In the genomic region with DNA sequence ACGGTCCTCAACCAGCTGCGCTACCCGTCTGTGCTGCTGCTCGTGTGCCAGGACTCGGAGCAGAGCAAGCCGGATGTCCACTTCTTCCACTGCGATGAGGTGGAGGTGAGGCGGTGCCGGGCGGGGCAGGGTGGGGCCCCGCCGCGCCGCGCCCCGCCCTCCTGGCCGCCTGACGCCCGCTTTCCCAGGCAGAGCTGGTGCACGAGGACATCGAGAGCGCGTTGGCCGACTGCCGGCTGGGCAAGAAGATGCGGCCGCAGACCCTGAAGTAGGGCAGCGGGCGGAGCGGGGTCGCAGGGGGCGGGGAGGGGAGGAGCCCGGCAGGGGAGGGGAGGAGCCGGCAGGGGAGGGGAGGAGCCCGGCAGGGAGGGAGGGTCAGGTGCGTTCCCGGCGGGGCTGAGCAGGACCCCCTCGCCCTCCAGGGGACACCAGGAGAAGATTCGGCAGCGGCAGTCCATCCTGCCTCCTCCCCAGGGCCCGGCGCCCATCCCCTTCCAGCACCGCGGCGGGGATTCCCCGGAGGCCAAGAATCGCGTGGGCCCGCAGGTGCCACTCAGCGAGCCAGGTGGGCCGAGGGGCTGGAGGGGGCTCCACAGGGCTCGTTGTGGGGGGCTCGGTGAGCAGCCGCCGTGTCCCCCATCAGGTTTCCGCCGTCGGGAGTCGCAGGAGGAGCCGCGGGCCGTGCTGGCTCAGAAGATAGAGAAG, we compare ENCODE assay signal across 9 cellular contexts. TPM values are rescaled to one million over a fixed set of nuclear protein-coding genes. Genes with fewer than 3 reads are reported as not detected.
DNase-seq lines count a peak whose midpoint lies in the region; ATAC-seq and TF ChIP-seq lines count a peak whose summit lies in the region.
"Had no signal": no experiment of that assay in that cellular context is flagged by ENCODE, and none has a peak within 500 bp of the region (broad histone marks: within the 10 kb centered on the region; RNA-seq: fewer than 3 reads in every experiment).

No MANE protein-coding gene starts in this region.

- no peaks in the 10 kb centered on the region for H3K4me1 ChIP-seq in RWPE2 (ENCODE audit: insufficient read depth, poor library complexity, severe bottlenecking)
- peaks cover 20 to 47% (median 36%) of the 10 kb centered on the region in 6 donors for H3K4me1 ChIP-seq in spleen

- peaks cover 11% of the 10 kb centered on the region for H3K27me3 Mint-ChIP-seq in progenitor cell of endocrine pancreas

- no peak for TF ChIP-seq CTCF in RWPE2 (IDR thresholded peaks at IDR 0.05; ENCODE audit: poor library complexity, severe bottlenecking)
- no peak for TF ChIP-seq CTCF in spleen (IDR thresholded peaks at IDR 0.05 in 8 of 11, conservative IDR thresholded peaks at IDR 0.05 in 3 of 11)
- TF ChIP-seq CTCF in progenitor cell of endocrine pancreas (IDR thresholded peaks at IDR 0.05; ENCODE audit: unreplicated experiment) = no peak

- H3K36me3 ChIP-seq in RWPE2 (ENCODE audit: low read depth) (peaks cover 74% of the 10 kb centered on the region), spleen (no peaks in the 10 kb centered on the region)

- no peak for TF ChIP-seq POLR2A in spleen (IDR thresholded peaks at IDR 0.05)

- no peak overlapping the region for H3K4me3 Mint-ChIP-seq in progenitor cell of endocrine pancreas (ENCODE audit: low read depth)

- H3K27ac ChIP-seq in RWPE2 (ENCODE audit: poor library complexity, severe bottlenecking) = no peak overlapping the region
- peak overlapping the region in 1 of 8 donors; percentile 66 for H3K27ac ChIP-seq in spleen
- H3K27ac ChIP-seq: epithelial cell of prostate had no signal

- H3K4me1 Mint-ChIP-seq in progenitor cell of endocrine pancreas (ENCODE audit: low read depth) = peaks cover 1% of the 10 kb centered on the region

- no peaks in the 10 kb centered on the region for H3K9me3 ChIP-seq in RWPE2 (ENCODE audit: severe bottlenecking)
- H3K9me3 ChIP-seq in spleen = peaks cover 0 to under 1% (median 0%) of the 10 kb centered on the region in 8 donors

- ATAC-seq in RWPE2 (ENCODE audit: low read depth) (no peak), HG03139 (IDR thresholded peaks at IDR 0.05; ENCODE audit: unreplicated experiment) (no peak)

- peaks cover 6% of the 10 kb centered on the region for H3K36me3 Mint-ChIP-seq in progenitor cell of endocrine pancreas (ENCODE audit: insufficient read depth)

- 3 to 20% (median 4%) methylated on average over 8 to 63 of the region's 63 CpGs for WGBS in spleen, 5 donors

- H3K27me3 ChIP-seq in RWPE2 (ENCODE audit: insufficient read depth, poor library complexity, severe bottlenecking) (no peaks in the 10 kb centered on the region), spleen (replicated peaks in 1 of 7) (peaks cover 0 to 59% (median 40%) of the 10 kb centered on the region in 7 donors)

- H3K9me3 Mint-ChIP-seq in progenitor cell of endocrine pancreas (ENCODE audit: low read depth) = no peaks in the 10 kb centered on the region

- no peak overlapping the region for H3K4me3 ChIP-seq in RWPE2 (ENCODE audit: severe bottlenecking)
- H3K4me3 ChIP-seq in spleen = peak overlapping the region in 7 of 8 donors; percentile 16 to 63 (median 31)

- DNase-seq in NCI-H1092 treated with DMSO at 0.1 percent for 48 hours (lab: John Stamatoyannopoulos, UW) (peak; percentile 41), NCI-H1092 (lab: John Stamatoyannopoulos, UW) (no peak), RWPE2 (ENCODE audit: low spot score) (peak; percentile 73), dermis microvascular lymphatic vessel endothelial cell (ENCODE audit: low read depth in 2 of 2) (peak; percentile 41 to 51), spleen (peak; percentile 81), progenitor cell of endocrine pancreas (ENCODE audit: low spot score, unreplicated experiment) (no peak), UCSD-AML1 (lab: John Stamatoyannopoulos, UW; ENCODE audit: unreplicated experiment) (no peak)

- no peak overlapping the region for H3K27ac Mint-ChIP-seq in progenitor cell of endocrine pancreas

- intact Hi-C loops in spleen (cut with DNase I; ENCODE audit: low total_unique reads) = loop anchor here (5.0 to 10.0 kb wide), 2 partner anchors 58 to 166 kb away; no protein-coding TSS in a partner anchor

RNA-seq across cellular contexts. Expression of gene EPS8L2, which starts 14.8 kb away (rescaled TPM):
- total RNA-seq in dermis microvascular lymphatic vessel endothelial cell (2.7 and 3.0 TPM in 2 replicates), spleen (10 to 100 TPM in 1 of 7 donors, 1 to 10 TPM in 6; 4.2 to 14.7 (median 7.0) TPM), progenitor cell of endocrine pancreas (100.0 and 111 TPM in 2 replicates)
- 10 to 100 TPM in 1 of 3 donors, 1 to 10 TPM in 2; 7.3 to 11.6 (median 8.5) TPM for polyA plus RNA-seq in spleen

RNA-seq across cellular contexts. Expression of gene TMEM80, which starts 25.2 kb away (rescaled TPM):
- total RNA-seq in dermis microvascular lymphatic vessel endothelial cell (7.6 and 15.3 TPM in 2 replicates), spleen (10 to 100 TPM; 20.1 to 37.6 (median 32.4) TPM), progenitor cell of endocrine pancreas (29.4 and 32.6 TPM in 2 replicates)
- polyA plus RNA-seq in spleen = 10 to 100 TPM; 18.7 to 30.8 (median 24.7) TPM

RNA-seq across cellular contexts. Expression of gene DEAF1, which starts 25.8 kb away (rescaled TPM):
- total RNA-seq in dermis microvascular lymphatic vessel endothelial cell (30.9 and 37.6 TPM in 2 replicates), spleen (10 to 100 TPM; 28.3 to 44.9 (median 31.7) TPM), progenitor cell of endocrine pancreas (49.2 and 57.0 TPM in 2 replicates)
- polyA plus RNA-seq in spleen = 10 to 100 TPM; 21.8 to 31.4 (median 25.1) TPM

RNA-seq across cellular contexts. Expression of gene TALDO1, which starts 26.5 kb away (rescaled TPM):
- total RNA-seq in dermis microvascular lymphatic vessel endothelial cell (112 and 113 TPM in 2 replicates), spleen (100 to 1,000 TPM; 160 to 292 (median 229) TPM), progenitor cell of endocrine pancreas (112 and 120 TPM in 2 replicates)
- 100 to 1,000 TPM; 108 to 177 (median 125) TPM for polyA plus RNA-seq in spleen

RNA-seq across cellular contexts. Expression of gene GATD1, which starts 56.5 kb away (rescaled TPM):
- total RNA-seq in dermis microvascular lymphatic vessel endothelial cell (19.3 and 32.4 TPM in 2 replicates), spleen (10 to 100 TPM; 26.0 to 56.4 (median 50.9) TPM), progenitor cell of endocrine pancreas (74.1 and 75.4 TPM in 2 replicates)
- 10 to 100 TPM; 13.9 to 44.5 (median 17.4) TPM for polyA plus RNA-seq in spleen

Comparison
In these comparisons a context has a peak if more than half of its experiments do, and no peak if none do; other contexts are left out.
1. DNase-seq: peak in NCI-H1092 treated with DMSO at 0.1 percent for 48 hours (single experiment), RWPE2 (single experiment), dermis microvascular lymphatic vessel endothelial cell (2 of 2) and spleen (single experiment); none in NCI-H1092 (single experiment), progenitor cell of endocrine pancreas (single experiment) and UCSD-AML1 (single experiment).